17 cellular contexts compared by ENCODE assay signal in genomic region chr12:56122637-56123036, GRCh38. TPM values are rescaled to one million over a fixed set of nuclear protein-coding genes. Genes with fewer than 3 reads are reported as not detected.
DNase-seq lines count a peak whose midpoint lies in the region; ATAC-seq and TF ChIP-seq lines count a peak whose summit lies in the region.
"Had no signal": no experiment of that assay in that cellular context is flagged by ENCODE, and none has a peak within 500 bp of the region (broad histone marks: within the 10 kb centered on the region; RNA-seq: fewer than 3 reads in every experiment).

No MANE protein-coding gene starts in this region.

- H4K20me1 ChIP-seq in osteoblast (ENCODE audit: insufficient read depth, low read length): peaks cover 8% of the 10 kb centered on the region

- no peaks in the 10 kb centered on the region for H3K9me3 ChIP-seq in CD4-positive, alpha-beta memory T cell (ENCODE audit: control insufficient read depth in 1 of 2, low read length in 2 of 2)
- no peaks in the 10 kb centered on the region for H3K9me3 ChIP-seq in muscle layer of colon (ENCODE audit: low read length)
- H3K9me3 ChIP-seq in osteoblast (ENCODE audit: low read depth, low read length): no peaks in the 10 kb centered on the region
- H3K9me3 ChIP-seq: adrenal gland had no signal

- intact Hi-C loops in CD4-positive, alpha-beta memory T cell (cut with micrococcal nuclease): no loop called here

- H3K4me2 ChIP-seq in osteoblast (ENCODE audit: insufficient read depth, low read length): no peak overlapping the region

- H2AFZ ChIP-seq in osteoblast (ENCODE audit: low read length): no peak overlapping the region

- POLR2A ChIA-PET in CD4-positive, alpha-beta memory T cell (lab: Charles Lee; ENCODE audit: partially characterized antibody): interaction anchor here (1.0 to 9.4 kb wide), 4 partner anchors 40 to 148 kb away, joined by 3 to 245 read pairs (median 110); partner anchors contain the start of gene SMARCC2

- H3K79me2 ChIP-seq in osteoblast (ENCODE audit: insufficient read depth, low read length): peaks cover 32% of the 10 kb centered on the region

- H3K9ac ChIP-seq in muscle layer of colon (ENCODE audit: low read length): no peak overlapping the region

- no peak for DNase-seq in CD4-positive, alpha-beta memory T cell
- DNase-seq in DMS153 treated with DMSO at 0.1 percent for 48 hours (lab: John Stamatoyannopoulos, UW; ENCODE audit: unreplicated experiment) (peak; percentile 59), nucleus accumbens (lab: John Stamatoyannopoulos, UW) (no peak), GOT3 (lab: John Stamatoyannopoulos, UW) (no peak), osteoblast (ENCODE audit: insufficient read length, low spot score, missing footprints) (no peak)
- DNase-seq: activated CD4-positive, alpha-beta T cell treated with anti-CD3 and anti-CD28 coated beads, Interleukin-2, amount 50 U/mL, for 4 hours; activated T-cell treated with anti-CD3 and anti-CD28 coated beads, Interleukin-2, amount 50 U/mL, for 48 hours; adrenal gland; endodermal cell; mammary epithelial cell; NCI-H187 treated with DMSO at 0.1 percent for 48 hours; stimulated activated CD4-positive, alpha-beta T cell treated with anti-CD3 and anti-CD28 coated beads, Interleukin-4, amount 100 ng/mL, for 4 hours; trophoblast cell had no signal

- H3K36me3 Mint-ChIP-seq in CD4-positive, alpha-beta memory T cell: peaks cover 8 to 16% of the 10 kb centered on the region in 2 donors

- CTCF ChIA-PET in CD4-positive, alpha-beta memory T cell (lab: Charles Lee; ENCODE audit: partially characterized antibody): interaction anchor here (1.1 to 13.2 kb wide), 6 partner anchors 21 to 374 kb away, joined by 3 to 264 read pairs (median 4); partner anchors contain the start of genes ANKRD52, RNF41 and SMARCC2

- peaks cover 38 to 61% (median 48%) of the 10 kb centered on the region in 4 donors for H3K4me1 Mint-ChIP-seq in CD4-positive, alpha-beta memory T cell

- no peaks in the 10 kb centered on the region for H3K27me3 ChIP-seq in CD4-positive, alpha-beta memory T cell (ENCODE audit: insufficient read depth, low read length)
- H3K27me3 ChIP-seq in muscle layer of colon (ENCODE audit: control insufficient read depth in 1 of 2, insufficient read depth in 2 of 2, low read length in 2 of 2): no peaks in the 10 kb centered on the region
- H3K27me3 ChIP-seq in osteoblast (ENCODE audit: insufficient read depth, low read length): no peaks in the 10 kb centered on the region
- H3K27me3 ChIP-seq: adrenal gland had no signal

- no peak overlapping the region for H3K4me3 Mint-ChIP-seq in CD4-positive, alpha-beta memory T cell
- H3K4me3 Mint-ChIP-seq: central memory CD8-positive, alpha-beta T cell; endodermal cell had no signal

- no peak overlapping the region for H3K27ac ChIP-seq in CD4-positive, alpha-beta memory T cell (ENCODE audit: low read depth, low read length)
- H3K27ac ChIP-seq in VCaP (peak overlapping the region; percentile 10; the same call in 1 of the 2 replicates), muscle layer of colon (ENCODE audit: low read depth, low read length) (peak overlapping the region; percentile 53), osteoblast (ENCODE audit: low read depth, low read length) (no peak overlapping the region)

- no peaks in the 10 kb centered on the region for H3K27me3 Mint-ChIP-seq in CD4-positive, alpha-beta memory T cell
- H3K27me3 Mint-ChIP-seq: central memory CD8-positive, alpha-beta T cell had no signal

- no peak overlapping the region for H3K4me3 ChIP-seq in CD4-positive, alpha-beta memory T cell (ENCODE audit: low read length in 2 of 2)
- no peak overlapping the region for H3K4me3 ChIP-seq in muscle layer of colon (ENCODE audit: low read depth in 1 of 2, low read length in 2 of 2)
- H3K4me3 ChIP-seq in osteoblast (ENCODE audit: insufficient read depth, low read length): no peak overlapping the region
- H3K4me3 ChIP-seq: adrenal gland had no signal

- TF ChIP-seq CTCF in VCaP (conservative IDR thresholded peaks at IDR 0.05) (no peak), osteoblast (IDR thresholded peaks at IDR 0.05; ENCODE audit: extremely low read depth, low read depth, low read length) (no peak)

- peak overlapping the region in 5 of 7 donors; percentile 30 to 69 (median 36) for H3K27ac Mint-ChIP-seq in CD4-positive, alpha-beta memory T cell
- H3K27ac Mint-ChIP-seq: endodermal cell had no signal

- ATAC-seq in GM19328 (IDR thresholded peaks at IDR 0.05; ENCODE audit: unreplicated experiment): no peak

- peaks cover 0 to under 1% (median 0%) of the 10 kb centered on the region in 8 donors for H3K9me3 Mint-ChIP-seq in CD4-positive, alpha-beta memory T cell
- H3K9me3 Mint-ChIP-seq: central memory CD8-positive, alpha-beta T cell; endodermal cell had no signal

- H3K36me3 ChIP-seq in CD4-positive, alpha-beta memory T cell (ENCODE audit: insufficient read depth, low read length): no peaks in the 10 kb centered on the region
- H3K36me3 ChIP-seq in muscle layer of colon (ENCODE audit: insufficient read depth, low read length) (peaks cover 27% of the 10 kb centered on the region), osteoblast (ENCODE audit: insufficient read depth, low read length) (peaks cover 13% of the 10 kb centered on the region)

- peaks cover 59% of the 10 kb centered on the region for H3K4me1 ChIP-seq in CD4-positive, alpha-beta memory T cell (ENCODE audit: insufficient read depth, low read length)
- peaks cover 38% of the 10 kb centered on the region for H3K4me1 ChIP-seq in muscle layer of colon (ENCODE audit: insufficient read depth, low read length)
- peaks cover 37% of the 10 kb centered on the region for H3K4me1 ChIP-seq in osteoblast (ENCODE audit: insufficient read depth, low read length)

RNA-seq across cellular contexts. Expression of gene ZC3H10, which starts 4.6 kb away (rescaled TPM):
- 10 to 100 TPM; 16.3 to 19.6 TPM for total RNA-seq in CD4-positive, alpha-beta memory T cell
- 1 to 10 TPM in 1 of 2 donors, under 1 TPM in 1; 0.27 to 3.9 TPM for polyA plus RNA-seq in CD4-positive, alpha-beta memory T cell
- 9.0 and 10.6 TPM in 2 replicates for total RNA-seq in osteoblast

RNA-seq across cellular contexts. Expression of gene ESYT1, which starts 5.4 kb away (rescaled TPM):
- 100 to 1,000 TPM; 249 to 258 TPM for total RNA-seq in CD4-positive, alpha-beta memory T cell
- 100 to 1,000 TPM; 395 to 690 TPM for polyA plus RNA-seq in CD4-positive, alpha-beta memory T cell
- 239 and 304 TPM in 2 replicates for total RNA-seq in osteoblast

RNA-seq across cellular contexts. Expression of gene RPL41, which starts 6.2 kb away (rescaled TPM):
- total RNA-seq in CD4-positive, alpha-beta memory T cell: 1,000 to 10,000 TPM; 5,438 to 5,728 TPM
- polyA plus RNA-seq in CD4-positive, alpha-beta memory T cell: 1,000 to 10,000 TPM; 6,058 to 8,691 TPM
- total RNA-seq in osteoblast: 1,930 and 2,844 TPM in 2 replicates

RNA-seq across cellular contexts. Expression of gene PA2G4, which starts 18.3 kb away (rescaled TPM):
- total RNA-seq in CD4-positive, alpha-beta memory T cell: 100 to 1,000 TPM; 106 to 108 TPM
- polyA plus RNA-seq in CD4-positive, alpha-beta memory T cell: 100 to 1,000 TPM; 204 to 223 TPM
- total RNA-seq in osteoblast: 99.0 and 115 TPM in 2 replicates

RNA-seq across cellular contexts. Expression of gene MYL6B, which starts 29.8 kb away (rescaled TPM):
- total RNA-seq in CD4-positive, alpha-beta memory T cell: 1 to 10 TPM; 2.6 to 3.4 TPM
- 1 to 10 TPM; 1.8 to 4.8 TPM for polyA plus RNA-seq in CD4-positive, alpha-beta memory T cell
- total RNA-seq in osteoblast: 49.8 and 53.9 TPM in 2 replicates

Comparison
In these comparisons a context has a peak if more than half of its experiments do, and no peak if none do; other contexts are left out.
1. H3K27ac ChIP-seq: peak in VCaP (single experiment) and muscle layer of colon (single experiment); none in CD4-positive, alpha-beta memory T cell (single experiment) and osteoblast (single experiment).